In the genomic region with DNA sequence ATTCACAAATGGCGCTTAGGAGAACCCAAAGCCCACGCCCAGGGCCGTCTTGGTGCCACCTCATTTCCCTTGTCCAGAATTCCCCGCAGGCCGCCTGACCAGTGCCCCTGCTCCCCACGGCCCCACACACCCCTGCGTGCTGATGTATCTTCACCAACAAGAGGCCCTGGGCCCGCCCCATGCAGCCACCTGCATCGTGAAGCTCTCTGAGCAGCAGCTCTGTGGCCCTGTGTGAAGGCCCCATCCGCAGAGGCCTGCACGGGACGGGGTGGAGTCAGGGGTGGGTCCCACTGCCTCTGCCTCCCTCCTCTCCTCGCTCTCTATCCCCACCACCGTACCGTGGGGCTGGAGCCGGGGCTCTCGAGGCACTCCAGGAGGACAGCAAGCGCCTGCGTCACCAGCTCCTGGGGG, we compare ENCODE assay signal across 15 cellular contexts. TPM values are rescaled to one million over a fixed set of nuclear protein-coding genes. Genes with fewer than 3 reads are reported as not detected.
DNase-seq lines count a peak whose midpoint lies in the region; ATAC-seq and TF ChIP-seq lines count a peak whose summit lies in the region.
"Had no signal": no experiment of that assay in that cellular context is flagged by ENCODE, and none has a peak within 500 bp of the region (broad histone marks: within the 10 kb centered on the region; RNA-seq: fewer than 3 reads in every experiment).

No MANE protein-coding gene starts in this region.

- H3K27me3 Mint-ChIP-seq in stimulated activated naive CD8-positive, alpha-beta T cell treated with anti-CD3 and anti-CD28 coated beads, Interleukin-15, amount 100 ng/mL, for 72 hours = no peaks in the 10 kb centered on the region
- no peaks in the 10 kb centered on the region for H3K27me3 Mint-ChIP-seq in central memory CD8-positive, alpha-beta T cell
- no peaks in the 10 kb centered on the region for H3K27me3 Mint-ChIP-seq in activated CD8-positive, alpha-beta memory T cell treated with anti-CD3 and anti-CD28 coated beads, Interleukin-2, amount 10 ng/mL, durations not matched to agents 7 days and 5 days
- H3K27me3 Mint-ChIP-seq: dendritic cell treated with granulocyte-macrophage colony-stimulating factor and Interleukin-4, amounts not matched to agents 40 ng/mL and 50 ng/mL, for 4 days had no signal

- no peak for TF ChIP-seq CTCF in osteoblast (IDR thresholded peaks at IDR 0.05; ENCODE audit: extremely low read depth, low read depth, low read length)

- peaks cover 19% of the 10 kb centered on the region for H3K36me3 Mint-ChIP-seq in central memory CD8-positive, alpha-beta T cell (ENCODE audit: insufficient read depth)
- peaks cover 7% of the 10 kb centered on the region for H3K36me3 Mint-ChIP-seq in activated CD8-positive, alpha-beta memory T cell treated with anti-CD3 and anti-CD28 coated beads, Interleukin-2, amount 10 ng/mL, durations not matched to agents 7 days and 5 days

- DNase-seq in stimulated activated naive CD8-positive, alpha-beta T cell treated with anti-CD3 and anti-CD28 coated beads, Interleukin-15, amount 100 ng/mL, for 72 hours = no peak
- DNase-seq in stimulated activated naive CD8-positive, alpha-beta T cell treated with anti-CD3 and anti-CD28 coated beads, Interleukin-15, Interleukin-2, amounts not matched to agents 100 U/mL and 50 U/mL, for 24 hours = no peak
- no peak for DNase-seq in central memory CD8-positive, alpha-beta T cell (ENCODE audit: low spot score in 2 of 2)
- DNase-seq in osteoblast (ENCODE audit: insufficient read length, low spot score, missing footprints) (peak; percentile 57), NCI-H2107 treated with DMSO at 0.1 percent for 48 hours (lab: John Stamatoyannopoulos, UW; ENCODE audit: unreplicated experiment) (no peak)
- DNase-seq in activated CD8-positive, alpha-beta memory T cell treated with anti-CD3 and anti-CD28 coated beads, Interleukin-2, amount 10 ng/mL, durations not matched to agents 7 days and 5 days = no peak
- DNase-seq: activated CD4-positive, CD25-positive, alpha-beta regulatory T cell; activated CD8-positive, alpha-beta memory T cell treated with anti-CD3 and anti-CD28 coated beads for 24 hours; KBM-7; NCI-H1694; NCI-H345; occipital lobe had no signal

- no peak overlapping the region for H3K4me2 ChIP-seq in osteoblast (ENCODE audit: insufficient read depth, low read length)

- H3K79me2 ChIP-seq in osteoblast (ENCODE audit: insufficient read depth, low read length) = no peaks in the 10 kb centered on the region

- no peaks in the 10 kb centered on the region for H3K4me1 ChIP-seq in osteoblast (ENCODE audit: insufficient read depth, low read length)

- H2AFZ ChIP-seq in osteoblast (ENCODE audit: low read length) = no peak overlapping the region

- no peaks in the 10 kb centered on the region for H3K9me3 Mint-ChIP-seq in stimulated activated naive CD8-positive, alpha-beta T cell treated with anti-CD3 and anti-CD28 coated beads, Interleukin-15, amount 100 ng/mL, for 72 hours
- no peaks in the 10 kb centered on the region for H3K9me3 Mint-ChIP-seq in central memory CD8-positive, alpha-beta T cell
- no peaks in the 10 kb centered on the region for H3K9me3 Mint-ChIP-seq in activated CD8-positive, alpha-beta memory T cell treated with anti-CD3 and anti-CD28 coated beads, Interleukin-2, amount 10 ng/mL, durations not matched to agents 7 days and 5 days (ENCODE audit: low read depth)
- H3K9me3 Mint-ChIP-seq: dendritic cell treated with granulocyte-macrophage colony-stimulating factor and Interleukin-4, amounts not matched to agents 40 ng/mL and 50 ng/mL, for 4 days had no signal

- no peak overlapping the region for H3K27ac ChIP-seq in osteoblast (ENCODE audit: low read depth, low read length)
- H3K27ac ChIP-seq: SK-N-MC had no signal

- H3K27ac Mint-ChIP-seq in stimulated activated naive CD8-positive, alpha-beta T cell treated with anti-CD3 and anti-CD28 coated beads, Interleukin-15, amount 100 ng/mL, for 72 hours = peak overlapping the region in 1 of 2 donors; percentile 82
- H3K27ac Mint-ChIP-seq in central memory CD8-positive, alpha-beta T cell (ENCODE audit: low read depth) = peak overlapping the region; percentile 19
- H3K27ac Mint-ChIP-seq in activated CD8-positive, alpha-beta memory T cell treated with anti-CD3 and anti-CD28 coated beads, Interleukin-2, amount 10 ng/mL, durations not matched to agents 7 days and 5 days = no peak overlapping the region
- H3K27ac Mint-ChIP-seq: dendritic cell treated with granulocyte-macrophage colony-stimulating factor and Interleukin-4, amounts not matched to agents 40 ng/mL and 50 ng/mL, for 4 days had no signal

- no peak overlapping the region for H3K4me3 ChIP-seq in osteoblast (ENCODE audit: insufficient read depth, low read length)
- H3K4me3 ChIP-seq: SK-N-MC had no signal

- CTCF ChIA-PET in activated CD8-positive, alpha-beta memory T cell treated with anti-CD3 and anti-CD28 coated beads, Interleukin-2, amount 10 ng/mL, durations not matched to agents 7 days and 5 days (lab: Charles Lee) = interaction anchor here (0.8 kb wide), 1 partner anchor 11 kb away, joined by 3 read pairs; no protein-coding TSS in a partner anchor

- H3K9me3 ChIP-seq in osteoblast (ENCODE audit: low read depth, low read length) = no peaks in the 10 kb centered on the region

- no peak overlapping the region for H3K4me3 Mint-ChIP-seq in stimulated activated naive CD8-positive, alpha-beta T cell treated with anti-CD3 and anti-CD28 coated beads, Interleukin-15, amount 100 ng/mL, for 72 hours
- no peak overlapping the region for H3K4me3 Mint-ChIP-seq in central memory CD8-positive, alpha-beta T cell
- H3K4me3 Mint-ChIP-seq in activated CD8-positive, alpha-beta memory T cell treated with anti-CD3 and anti-CD28 coated beads, Interleukin-2, amount 10 ng/mL, durations not matched to agents 7 days and 5 days = no peak overlapping the region
- H3K4me3 Mint-ChIP-seq: dendritic cell treated with granulocyte-macrophage colony-stimulating factor and Interleukin-4, amounts not matched to agents 40 ng/mL and 50 ng/mL, for 4 days had no signal

- peak; percentile 27 for ATAC-seq in stimulated activated naive CD8-positive, alpha-beta T cell treated with anti-CD3 and anti-CD28 coated beads, Interleukin-15, amount 100 ng/mL, for 72 hours
- no peak for ATAC-seq in stimulated activated naive CD8-positive, alpha-beta T cell treated with anti-CD3 and anti-CD28 coated beads, Interleukin-15, Interleukin-2, amounts not matched to agents 100 U/mL and 50 U/mL, for 24 hours
- no peak for ATAC-seq in central memory CD8-positive, alpha-beta T cell (replicated peaks; ENCODE audit: extremely low read depth, poor library complexity, severe bottlenecking)
- no peak for ATAC-seq in HG02870 (IDR thresholded peaks at IDR 0.05; ENCODE audit: unreplicated experiment)
- no peak for ATAC-seq in activated CD8-positive, alpha-beta memory T cell treated with anti-CD3 and anti-CD28 coated beads, Interleukin-2, amount 10 ng/mL, durations not matched to agents 7 days and 5 days

- no peaks in the 10 kb centered on the region for H4K20me1 ChIP-seq in osteoblast (ENCODE audit: insufficient read depth, low read length)

- H3K4me1 Mint-ChIP-seq in stimulated activated naive CD8-positive, alpha-beta T cell treated with anti-CD3 and anti-CD28 coated beads, Interleukin-15, amount 100 ng/mL, for 72 hours = peaks cover 5% of the 10 kb centered on the region
- no peaks in the 10 kb centered on the region for H3K4me1 Mint-ChIP-seq in central memory CD8-positive, alpha-beta T cell
- no peaks in the 10 kb centered on the region for H3K4me1 Mint-ChIP-seq in activated CD8-positive, alpha-beta memory T cell treated with anti-CD3 and anti-CD28 coated beads, Interleukin-2, amount 10 ng/mL, durations not matched to agents 7 days and 5 days

- H3K27me3 ChIP-seq in osteoblast (ENCODE audit: insufficient read depth, low read length) = no peaks in the 10 kb centered on the region

- H3K36me3 ChIP-seq in osteoblast (ENCODE audit: insufficient read depth, low read length) = peaks cover 23% of the 10 kb centered on the region

RNA-seq across cellular contexts. Expression of gene BRAT1, which starts 14.7 kb away (rescaled TPM):
- 23.9 and 28.2 TPM in 2 replicates for total RNA-seq in osteoblast
- 10 to 100 TPM; 41.5 to 43.5 TPM for total RNA-seq in activated CD8-positive, alpha-beta memory T cell treated with anti-CD3 and anti-CD28 coated beads, Interleukin-2, amount 10 ng/mL, durations not matched to agents 7 days and 5 days

RNA-seq across cellular contexts. Expression of gene IQCE, which starts 18.1 kb away (rescaled TPM):
- 15.3 and 18.8 TPM in 2 replicates for total RNA-seq in osteoblast
- total RNA-seq in activated CD8-positive, alpha-beta memory T cell treated with anti-CD3 and anti-CD28 coated beads, Interleukin-2, amount 10 ng/mL, durations not matched to agents 7 days and 5 days = 10 to 100 TPM; 14.9 to 15.2 TPM

RNA-seq across cellular contexts. Expression of gene LFNG, which starts 21.1 kb away (rescaled TPM):
- 16.2 and 21.0 TPM in 2 replicates for total RNA-seq in osteoblast
- 100 to 1,000 TPM; 101 to 104 TPM for total RNA-seq in activated CD8-positive, alpha-beta memory T cell treated with anti-CD3 and anti-CD28 coated beads, Interleukin-2, amount 10 ng/mL, durations not matched to agents 7 days and 5 days
